Comparison of ENCODE assay signal across 16 cellular contexts in the genomic region with DNA sequence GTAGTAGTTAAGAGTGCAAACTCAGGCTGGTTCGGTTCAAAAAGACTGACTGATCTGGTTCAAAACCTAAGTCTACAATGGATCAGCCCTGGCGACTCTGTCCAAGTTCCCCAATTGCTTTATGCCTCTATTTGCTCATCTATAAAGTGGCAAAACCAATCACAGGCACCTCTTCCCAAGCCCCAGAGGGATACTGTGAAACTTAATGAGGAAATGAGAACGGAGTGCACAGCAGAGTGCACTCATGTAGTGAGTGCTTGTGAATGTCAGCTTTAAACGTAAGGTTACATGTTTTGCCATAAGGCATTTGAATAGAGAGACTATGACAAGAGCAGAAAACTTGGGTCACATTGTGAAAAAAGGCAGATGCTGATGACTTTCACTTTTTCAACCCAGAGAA.
"Had no signal": no experiment of that assay in that cellular context is flagged by ENCODE, and none has a peak within 500 bp of the region (broad histone marks: within the 10 kb centered on the region; RNA-seq: fewer than 3 reads in every experiment).

No MANE protein-coding gene starts in this region.

- H3K4me1 ChIP-seq: psoas muscle, upper lobe of right lung had no signal

- H3K4me1 Mint-ChIP-seq: nephron had no signal

- DNase-seq: activated CD4-positive, alpha-beta T cell treated with anti-CD3 and anti-CD28 coated beads, Interleukin-2, amount 50 U/mL, for 4 hours; activated effector memory CD4-positive, alpha-beta T cell treated with anti-CD3 and anti-CD28 coated beads, Interleukin-2, amount 50 U/mL, for 16 hours; activated T-cell treated with anti-CD3 and anti-CD28 coated beads, Interleukin-2, amount 50 U/mL, for 72 hours; amniotic stem cell; effector memory CD8-positive, alpha-beta T cell; occipital lobe; psoas muscle; right cardiac atrium; stimulated activated CD4-positive, alpha-beta T cell treated with anti-CD3 and anti-CD28 coated beads, Interleukin-2, amount 100 ng/mL, for 24 hours; upper lobe of right lung; WERI-Rb-1 had no signal

- H3K27me3 ChIP-seq: cardiac muscle cell, upper lobe of right lung had no signal

- H3K27me3 Mint-ChIP-seq: effector memory CD8-positive, alpha-beta T cell had no signal

- H3K4me3 ChIP-seq: cardiac muscle cell, psoas muscle, thoracic aorta, upper lobe of right lung had no signal

- ATAC-seq: activated naive CD4-positive, alpha-beta T cell treated with anti-CD3 and anti-CD28 coated beads, Interleukin-2, amount 50 U/mL, for 72 hours; activated T-cell treated with anti-CD3 and anti-CD28 coated beads, Interleukin-2, amount 50 U/mL, for 72 hours; psoas muscle; right cardiac atrium; upper lobe of right lung had no signal

- H3K9me3 Mint-ChIP-seq: effector memory CD8-positive, alpha-beta T cell had no signal

- H3K9me3 ChIP-seq: psoas muscle, thoracic aorta, upper lobe of right lung had no signal

- H3K27ac ChIP-seq: cardiac muscle cell, psoas muscle, thoracic aorta, upper lobe of right lung, WERI-Rb-1 had no signal

- H3K36me3 ChIP-seq: cardiac muscle cell, thoracic aorta, upper lobe of right lung, WERI-Rb-1 had no signal

- H3K4me3 Mint-ChIP-seq: nephron; T-helper 1 cell treated with Interleukin-12 subunit alpha and Interleukin-12 subunit beta and Interleukin-4 antibody, amounts not matched to agents 30 μg/mL and 1 μg/mL, for 36 hours had no signal

- H3K27ac Mint-ChIP-seq: activated naive CD4-positive, alpha-beta T cell treated with anti-CD3 and anti-CD28 coated beads, Interleukin-2, amount 50 U/mL, for 72 hours; activated T-cell treated with anti-CD3 and anti-CD28 coated beads, Interleukin-2, amount 50 U/mL, for 72 hours; nephron; T-helper 1 cell treated with Interleukin-12 subunit alpha and Interleukin-12 subunit beta and Interleukin-4 antibody, amounts not matched to agents 30 μg/mL and 1 μg/mL, for 36 hours had no signal
